8 cellular contexts compared by ENCODE assay signal in genomic region chr3:50599716-50600118, GRCh38. TPM values are rescaled to one million over a fixed set of nuclear protein-coding genes. Genes with fewer than 3 reads are reported as not detected.
DNase-seq lines count a peak whose midpoint lies in the region; ATAC-seq and TF ChIP-seq lines count a peak whose summit lies in the region.

No MANE protein-coding gene starts in this region.

- H3K27me3 ChIP-seq in CD8-positive, alpha-beta T cell (ENCODE audit: insufficient read depth, low read length), result no peaks in the 10 kb centered on the region
- H3K27me3 ChIP-seq in heart right ventricle (no peaks in the 10 kb centered on the region), sigmoid colon (no peaks in the 10 kb centered on the region), SJCRH30 (no peaks in the 10 kb centered on the region)

- H3K27ac ChIP-seq in CD8-positive, alpha-beta T cell (ENCODE audit: low read depth, low read length), result no peak overlapping the region
- H3K27ac ChIP-seq in heart right ventricle, result peak overlapping the region; percentile 93 to 99 (median 98)
- peak overlapping the region; percentile 89 to 98 (median 96) for H3K27ac ChIP-seq in sigmoid colon
- H3K27ac ChIP-seq in SJCRH30, result no peak overlapping the region

- peak overlapping the region; percentile 69 for H3K27ac Mint-ChIP-seq in CD8-positive, alpha-beta T cell
- peak overlapping the region; percentile 99 to 100 for H3K27ac Mint-ChIP-seq in T-cell
- no peak overlapping the region for H3K27ac Mint-ChIP-seq in nephron progenitor cell
- no peak overlapping the region for H3K27ac Mint-ChIP-seq in WTC11

- H3K36me3 Mint-ChIP-seq in CD8-positive, alpha-beta T cell, result peaks cover 15% of the 10 kb centered on the region
- H3K36me3 Mint-ChIP-seq in T-cell (peaks cover 12% of the 10 kb centered on the region), nephron progenitor cell (ENCODE audit: low read depth) (no peaks in the 10 kb centered on the region), WTC11 (no peaks in the 10 kb centered on the region)

- no peak for TF ChIP-seq EP300 in sigmoid colon (IDR thresholded peaks at IDR 0.05)

- H3K9me3 Mint-ChIP-seq in CD8-positive, alpha-beta T cell, result no peaks in the 10 kb centered on the region
- H3K9me3 Mint-ChIP-seq in T-cell (no peaks in the 10 kb centered on the region), nephron progenitor cell (no peaks in the 10 kb centered on the region), WTC11 (no peaks in the 10 kb centered on the region)

- peaks cover 65% of the 10 kb centered on the region for H3K4me1 Mint-ChIP-seq in CD8-positive, alpha-beta T cell (ENCODE audit: low read depth)
- H3K4me1 Mint-ChIP-seq in T-cell (peaks cover 70 to 82% (median 78%) of the 10 kb centered on the region in 3 donors), nephron progenitor cell (peaks cover 28% of the 10 kb centered on the region), WTC11 (no peaks in the 10 kb centered on the region)

- intact Hi-C loops in CD8-positive, alpha-beta T cell (cut with DNase I, micrococcal nuclease), result no loop called here
- intact Hi-C loops in heart right ventricle (cut with DNase I), result loop anchor here in 1 of 10 donors (2.0 kb wide), 1 partner anchor 15 kb away; no protein-coding TSS in a partner anchor
- intact Hi-C loops in sigmoid colon (cut with DNase I), result loop anchor here (1.0 kb wide), 1 partner anchor 30 kb away; the partner anchor contains the start of gene HEMK1

- H3K36me3 ChIP-seq in CD8-positive, alpha-beta T cell (ENCODE audit: insufficient read depth, low read length), result peaks cover 3% of the 10 kb centered on the region
- H3K36me3 ChIP-seq in heart right ventricle (peaks cover 0 to 12% (median 3%) of the 10 kb centered on the region in 9 donors), sigmoid colon (peaks cover 0 to 4% (median under 1%) of the 10 kb centered on the region in 4 donors), SJCRH30 (no peaks in the 10 kb centered on the region)

- no peak for ATAC-seq in CD8-positive, alpha-beta T cell
- ATAC-seq in T-cell (replicated peaks in 1 of 4) (no peak), heart right ventricle (peak in 3 of 8 donors; percentile 0 to 4 (median 1)), GM18858 (IDR thresholded peaks at IDR 0.05; ENCODE audit: unreplicated experiment) (no peak), WTC11 (no peak)

- POLR2A ChIA-PET in CD8-positive, alpha-beta T cell (lab: Charles Lee), result interaction anchor here (5.6 to 14.5 kb wide), 2 partner anchors 9 to 25 kb away, joined by 43 to 301 read pairs; partner anchors contain the start of genes C3orf18 and HEMK1
- POLR2A ChIA-PET in T-cell (lab: Charles Lee) (no interaction called here), WTC11 (lab: Charles Lee) (no interaction called here)

- no peak for TF ChIP-seq CTCF in CD8-positive, alpha-beta T cell (IDR thresholded peaks at IDR 0.05)
- TF ChIP-seq CTCF in heart right ventricle (IDR thresholded peaks at IDR 0.05) (no peak), sigmoid colon (IDR thresholded peaks at IDR 0.05) (no peak), nephron progenitor cell (IDR thresholded peaks at IDR 0.05) (no peak), WTC11 (IDR thresholded peaks at IDR 0.05) (no peak)

- no peak for DNase-seq in CD8-positive, alpha-beta T cell
- DNase-seq in T-cell (no peak), heart right ventricle (peak in 1 of 2 donors; percentile 13), sigmoid colon (no peak), nephron progenitor cell (no peak), SJCRH30 (no peak), WTC11 (ENCODE audit: low spot score) (no peak)

- H3K4me1 ChIP-seq in CD8-positive, alpha-beta T cell (ENCODE audit: insufficient read depth, low read length), result peaks cover 75% of the 10 kb centered on the region
- peaks cover 27 to 60% (median 56%) of the 10 kb centered on the region in 9 donors for H3K4me1 ChIP-seq in heart right ventricle
- peaks cover 0 to 56% (median 45%) of the 10 kb centered on the region in 4 donors for H3K4me1 ChIP-seq in sigmoid colon
- H3K4me1 ChIP-seq in SJCRH30, result peaks cover 23% of the 10 kb centered on the region

- H3K4me3 ChIP-seq in CD8-positive, alpha-beta T cell (ENCODE audit: low read depth, low read length), result no peak overlapping the region
- no peak overlapping the region for H3K4me3 ChIP-seq in heart right ventricle
- H3K4me3 ChIP-seq in sigmoid colon, result no peak overlapping the region
- no peak overlapping the region for H3K4me3 ChIP-seq in SJCRH30

- no peak overlapping the region for H3K4me3 Mint-ChIP-seq in CD8-positive, alpha-beta T cell
- H3K4me3 Mint-ChIP-seq in T-cell, result peak overlapping the region in 1 of 3 donors; percentile 93
- no peak overlapping the region for H3K4me3 Mint-ChIP-seq in nephron progenitor cell
- H3K4me3 Mint-ChIP-seq in WTC11, result no peak overlapping the region

- no peaks in the 10 kb centered on the region for H3K27me3 Mint-ChIP-seq in CD8-positive, alpha-beta T cell (ENCODE audit: low read depth)
- H3K27me3 Mint-ChIP-seq in T-cell, result no peaks in the 10 kb centered on the region
- H3K27me3 Mint-ChIP-seq in nephron progenitor cell (ENCODE audit: low read depth, poor library complexity), result peaks cover 12% of the 10 kb centered on the region
- peaks cover 3% of the 10 kb centered on the region for H3K27me3 Mint-ChIP-seq in WTC11 (ENCODE audit: low read depth)

- 67 to 82% methylated on average over 1 of the region's 1 CpG for WGBS in heart right ventricle, 2 donors
- WGBS in sigmoid colon, 2 donors, result 65 to 84% methylated on average over 1 of the region's 1 CpG

- no peak for TF ChIP-seq POLR2A in sigmoid colon (IDR thresholded peaks at IDR 0.05)

- CTCF ChIA-PET in CD8-positive, alpha-beta T cell (lab: Charles Lee), result interaction anchor here (10.3 to 26.5 kb wide), 3 partner anchors 9 to 26 kb away, joined by 134 to 968 read pairs (median 345); partner anchors contain the start of genes C3orf18, CISH, HEMK1 and MAPKAPK3
- CTCF ChIA-PET in T-cell (lab: Charles Lee), result no interaction called here
- CTCF ChIA-PET in WTC11 (lab: Charles Lee), result no interaction called here

- H3K9me3 ChIP-seq in CD8-positive, alpha-beta T cell (ENCODE audit: low read length), result no peaks in the 10 kb centered on the region
- no peaks in the 10 kb centered on the region for H3K9me3 ChIP-seq in heart right ventricle
- H3K9me3 ChIP-seq in sigmoid colon, result no peaks in the 10 kb centered on the region
- H3K9me3 ChIP-seq in SJCRH30 (replicated peaks), result no peaks in the 10 kb centered on the region

RNA-seq across cellular contexts. Expression of gene CISH, which starts 11.9 kb away (rescaled TPM):
- total RNA-seq in CD8-positive, alpha-beta T cell, result 1 to 10 TPM; 4.7 to 5.6 TPM
- 100 to 1,000 TPM in 3 of 5 donors, 10 to 100 TPM in 2; 37.4 to 217 (median 190) TPM for total RNA-seq in T-cell
- total RNA-seq in heart right ventricle, result 100 to 1,000 TPM in 1 of 10 donors, 10 to 100 TPM in 6, 1 to 10 TPM in 3; 5.4 to 131 (median 24.0) TPM
- 10 to 100 TPM in 1 of 2 donors, 1 to 10 TPM in 1; 8.9 to 21.1 TPM for polyA plus RNA-seq in heart right ventricle
- total RNA-seq in sigmoid colon, result 10 to 100 TPM in 1 of 4 donors, 1 to 10 TPM in 3; 2.1 to 17.0 (median 5.3) TPM
- 10 to 100 TPM in 2 of 3 donors, 1 to 10 TPM in 1; 8.1 to 13.2 (median 11.8) TPM for polyA plus RNA-seq in sigmoid colon
- 8.4 and 8.6 TPM in 2 replicates for total RNA-seq in SJCRH30 (2014; rRNA removed; shearing (Covaris generic))
- total RNA-seq in WTC11 (2021), result 1.8 to 2.4 TPM (median 1.9 TPM) in 3 replicates

RNA-seq across cellular contexts. Expression of gene MAPKAPK3, which starts 17.2 kb away (rescaled TPM):
- total RNA-seq in CD8-positive, alpha-beta T cell, result 10 to 100 TPM; 18.3 to 18.5 TPM
- total RNA-seq in T-cell, result 10 to 100 TPM; 35.1 to 66.6 (median 53.0) TPM
- total RNA-seq in heart right ventricle, result 100 to 1,000 TPM; 278 to 496 (median 334) TPM
- 100 to 1,000 TPM; 134 to 225 TPM for polyA plus RNA-seq in heart right ventricle
- total RNA-seq in sigmoid colon, result 10 to 100 TPM; 15.2 to 22.2 (median 19.1) TPM
- polyA plus RNA-seq in sigmoid colon, result 10 to 100 TPM; 19.8 to 32.8 (median 30.3) TPM
- total RNA-seq in SJCRH30 (2014; rRNA removed; shearing (Covaris generic)), result 24.1 and 24.2 TPM in 2 replicates
- total RNA-seq in WTC11 (2021), result 52.7 to 60.2 TPM (median 54.4 TPM) in 3 replicates

RNA-seq across cellular contexts. Expression of gene HEMK1, which starts 30.4 kb away (rescaled TPM):
- 10 to 100 TPM; 11.1 to 12.5 TPM for total RNA-seq in CD8-positive, alpha-beta T cell
- total RNA-seq in T-cell (10 to 100 TPM; 35.5 to 66.6 (median 42.0) TPM), heart right ventricle (10 to 100 TPM; 10.6 to 19.0 (median 14.8) TPM), sigmoid colon (10 to 100 TPM in 1 of 4 donors, 1 to 10 TPM in 3; 5.0 to 13.3 (median 7.2) TPM), WTC11 (2021) (15.2 to 20.9 TPM (median 15.8 TPM) in 3 replicates)
- polyA plus RNA-seq in heart right ventricle (10 to 100 TPM; 13.5 to 17.7 TPM), sigmoid colon (10 to 100 TPM in 2 of 3 donors, 1 to 10 TPM in 1; 9.6 to 17.7 (median 12.3) TPM)
- total RNA-seq in SJCRH30 (2014; rRNA removed; shearing (Covaris generic)), result 6.2 and 6.3 TPM in 2 replicates

RNA-seq across cellular contexts. Expression of gene C3orf18, which starts 32.2 kb away (rescaled TPM):
- total RNA-seq in CD8-positive, alpha-beta T cell, result 1 to 10 TPM; 5.4 to 5.5 TPM
- total RNA-seq in T-cell (10 to 100 TPM; 15.3 to 24.7 (median 19.5) TPM), heart right ventricle (10 to 100 TPM; 31.6 to 49.9 (median 43.4) TPM), sigmoid colon (10 to 100 TPM; 13.3 to 28.0 (median 16.0) TPM), WTC11 (2021) (11.5 to 14.0 TPM (median 12.1 TPM) in 3 replicates)
- polyA plus RNA-seq in heart right ventricle (10 to 100 TPM; 19.9 to 28.7 TPM), sigmoid colon (1 to 10 TPM; 1.8 to 4.0 (median 2.3) TPM)
- total RNA-seq in SJCRH30 (2014; rRNA removed; shearing (Covaris generic)), result 1.1 and 2.4 TPM in 2 replicates

Comparison
In these comparisons a context has a peak if more than half of its experiments do, and no peak if none do; other contexts are left out.
1. H3K27ac ChIP-seq: peak in heart right ventricle (10 of 10) and sigmoid colon (4 of 4); none in CD8-positive, alpha-beta T cell (single experiment) and SJCRH30 (single experiment).
2. H3K27ac Mint-ChIP-seq: peak in CD8-positive, alpha-beta T cell (single experiment) and T-cell (2 of 2); none in nephron progenitor cell (single experiment) and WTC11 (single experiment).